In genomic region chr1:72442251-72442650, GRCh38 we compare ENCODE assay signal across 16 cellular contexts.
"Had no signal": no experiment of that assay in that cellular context is flagged by ENCODE, and none has a peak within 500 bp of the region (broad histone marks: within the 10 kb centered on the region; RNA-seq: fewer than 3 reads in every experiment).

No MANE protein-coding gene starts in this region.

- H3K27me3 Mint-ChIP-seq: activated T-helper 17 cell treated with anti-CD3 and anti-CD28 coated beads, Interleukin-2, amount 50 U/mL, for 72 hours had no signal

- H3K9me3 ChIP-seq: pancreas, suprapubic skin had no signal

- DNase-seq: activated CD4-positive, alpha-beta T cell treated with anti-CD3 and anti-CD28 coated beads, Interleukin-2, amount 50 U/mL, for 4 hours; activated CD4-positive, CD25-positive, alpha-beta regulatory T cell treated with anti-CD3 and anti-CD28 coated beads, Interleukin-2, amount 50 U/mL, for 72 hours; activated naive CD4-positive, alpha-beta T cell treated with Interleukin-2 at 50 U/mL for 16 hours; activated T-cell treated with anti-CD3 and anti-CD28 coated beads for 4 hours; foreskin keratinocyte; pancreas; stimulated activated CD4-positive, alpha-beta T cell treated with anti-CD3 and anti-CD28 coated beads, Interleukin-15, amount 100 ng/mL, for 24 hours; stimulated activated CD4-positive, alpha-beta T cell treated with anti-CD3 and anti-CD28 coated beads, Interleukin-4, amount 100 ng/mL, for 24 hours; stimulated activated CD8-positive, alpha-beta memory T cell treated with anti-CD3 and anti-CD28 coated beads, Interleukin-4, amount 100 ng/mL, for 48 hours; stimulated activated naive CD8-positive, alpha-beta T cell treated with anti-CD3 and anti-CD28 coated beads, Interleukin-15, Interleukin-2, amounts not matched to agents 100 U/mL and 50 U/mL, for 24 hours; trophoblast cell had no signal

- H3K4me3 ChIP-seq: ascending aorta, neural progenitor cell, pancreas, suprapubic skin had no signal

- H3K27me3 ChIP-seq: ascending aorta, foreskin keratinocyte, neural progenitor cell, pancreas, suprapubic skin had no signal

- H3K36me3 Mint-ChIP-seq: neural progenitor cell had no signal

- H3K9ac ChIP-seq: neural progenitor cell had no signal

- H3K9me3 Mint-ChIP-seq: neural progenitor cell had no signal

- H3K27ac ChIP-seq: ascending aorta, foreskin keratinocyte, neural progenitor cell, pancreas, suprapubic skin had no signal

- H3K4me1 ChIP-seq: ascending aorta, foreskin keratinocyte, neural progenitor cell, pancreas, suprapubic skin had no signal

- H3K4me2 ChIP-seq: neural progenitor cell had no signal

- H3K4me1 Mint-ChIP-seq: activated T-helper 17 cell treated with anti-CD3 and anti-CD28 coated beads, Interleukin-2, amount 50 U/mL, for 72 hours; neural progenitor cell had no signal

- H2AFZ ChIP-seq: neural progenitor cell had no signal

- ATAC-seq: activated T-helper 17 cell treated with anti-CD3 and anti-CD28 coated beads, Interleukin-2, amount 50 U/mL, for 72 hours; foreskin keratinocyte; left lobe of liver; pancreas; stimulated activated naive CD8-positive, alpha-beta T cell treated with anti-CD3 and anti-CD28 coated beads, Interleukin-15, Interleukin-2, amounts not matched to agents 100 U/mL and 50 U/mL, for 24 hours had no signal

- H3K36me3 ChIP-seq: ascending aorta, neural progenitor cell, pancreas, suprapubic skin had no signal

- H3K27ac Mint-ChIP-seq: activated T-helper 17 cell treated with anti-CD3 and anti-CD28 coated beads, Interleukin-2, amount 50 U/mL, for 72 hours; neural progenitor cell had no signal

- H3K4me3 Mint-ChIP-seq: activated T-helper 17 cell treated with anti-CD3 and anti-CD28 coated beads, Interleukin-2, amount 50 U/mL, for 72 hours; neural progenitor cell had no signal
